In genomic region chr15:101210466-101210865, GRCh38 we compare ENCODE assay signal across 16 cellular contexts. TPM values are rescaled to one million over a fixed set of nuclear protein-coding genes. Genes with fewer than 3 reads are reported as not detected.
A peak's percentile ranks its signal among the peaks of the same experiment; 100 is the strongest.
DNase-seq lines count a peak whose midpoint lies in the region; ATAC-seq, FAIRE-seq and TF ChIP-seq lines count a peak whose summit lies in the region.
"Had no signal": no experiment of that assay in that cellular context is flagged by ENCODE, and none has a peak within 500 bp of the region (broad histone marks: within the 10 kb centered on the region; RNA-seq: fewer than 3 reads in every experiment).

No MANE protein-coding gene starts in this region.

- H3F3A ChIP-seq in MM.1S (ENCODE audit: insufficient read depth, low read length) = peaks cover 20% of the 10 kb centered on the region

- H3K36me3 ChIP-seq in MM.1S (replicated peaks; ENCODE audit: insufficient read depth, low read length) (peaks cover 8% of the 10 kb centered on the region; the same call in 1 of the 2 replicates), K562 (ENCODE audit: control insufficient read depth, insufficient read depth, low read length) (no peaks in the 10 kb centered on the region; the same call in 2 of the 3 replicates)

- no peak for TF ChIP-seq CTCF in MM.1S (IDR thresholded peaks at IDR 0.05; ENCODE audit: low read length)
- TF ChIP-seq CTCF in K562 (IDR thresholded peaks at IDR 0.05 in 2 of 3, conservative IDR thresholded peaks at IDR 0.05 in 1 of 3; ENCODE audit: insufficient read depth in 2 of 3, low read depth in 1 of 3, low read length in 3 of 3) = no peak
- no peak for TF ChIP-seq CTCF in MCF 10A (IDR thresholded peaks at IDR 0.05; ENCODE audit: unreplicated experiment)
- no peak for TF ChIP-seq CTCF in GM13977 (IDR thresholded peaks at IDR 0.05; ENCODE audit: extremely low read depth, insufficient read depth, missing control alignments)
- no peak for TF ChIP-seq CTCF in WTC11 (IDR thresholded peaks at IDR 0.05)

- H3K9me3 ChIP-seq in MM.1S (replicated peaks; ENCODE audit: insufficient read depth, low read length) (no peaks in the 10 kb centered on the region), K562 (replicated peaks; ENCODE audit: control insufficient read depth, insufficient read depth, low read depth, low read length) (no peaks in the 10 kb centered on the region)
- H3K9me3 ChIP-seq: stomach had no signal

- H3K9me3 Mint-ChIP-seq in MCF 10A (ENCODE audit: unreplicated experiment) (no peaks in the 10 kb centered on the region), WTC11 (no peaks in the 10 kb centered on the region)

- 72% methylated on average over 2 of the region's 2 CpGs for WGBS in K562 (ENCODE audit: insufficient coverage, low coverage, missing lambda C conversion rate)

- no peak overlapping the region for H3K4me3 Mint-ChIP-seq in MCF 10A (ENCODE audit: unreplicated experiment)
- no peak overlapping the region for H3K4me3 Mint-ChIP-seq in WTC11

- CTCF ChIA-PET in K562 (lab: Yijun Ruan, JAX; ENCODE audit: low intra/inter-chr PET ratio) = no interaction called here
- CTCF ChIA-PET in MCF 10A (lab: Yijun Ruan, JAX) = interaction anchor here (0.6 kb wide), 1 partner anchor 86 kb away, joined by 3 read pairs; no protein-coding TSS in a partner anchor
- CTCF ChIA-PET in WTC11 (lab: Charles Lee) = interaction anchor here (0.8 to 1.1 kb wide), 2 partner anchors 12 to 203 kb away, joined by 3 read pairs; no protein-coding TSS in a partner anchor

- intact Hi-C loops in K562 (cut with micrococcal nuclease) (no loop called here), MCF 10A (cut with micrococcal nuclease) (no loop called here)

- H3K9me1 ChIP-seq in K562 (ENCODE audit: control insufficient read depth, insufficient read depth, low read length) = no peaks in the 10 kb centered on the region

- H3K4me1 Mint-ChIP-seq in MCF 10A (ENCODE audit: insufficient read depth, unreplicated experiment) (peaks cover 25% of the 10 kb centered on the region), WTC11 (peaks cover 39% of the 10 kb centered on the region)

- H3K27me3 Mint-ChIP-seq in MCF 10A (ENCODE audit: insufficient read depth, unreplicated experiment) (no peaks in the 10 kb centered on the region), WTC11 (ENCODE audit: low read depth) (no peaks in the 10 kb centered on the region)
- H3K27me3 Mint-ChIP-seq: progenitor cell of endocrine pancreas had no signal

- no TSS peak for BruUV-seq in K562 (replicated peaks; lab: Mats Ljungman, UMichigan)
- no TSS peak for BruUV-seq in MCF 10A (replicated peaks; lab: Mats Ljungman, UMichigan)

- no peak for ATAC-seq in K562
- no peak for ATAC-seq in WTC11

- POLR2A ChIA-PET in K562 (lab: Yijun Ruan, JAX) = interaction anchor here (0.8 kb wide), 1 partner anchor 13 kb away, joined by 4 read pairs; no protein-coding TSS in a partner anchor
- POLR2A ChIA-PET in MCF 10A (lab: Yijun Ruan, JAX) = interaction anchor here (0.8 to 1.0 kb wide), 2 partner anchors 21 to 40 kb away, joined by 3 to 4 read pairs; no protein-coding TSS in a partner anchor
- POLR2A ChIA-PET in WTC11 (lab: Charles Lee) = interaction anchor here (0.8 kb wide), 1 partner anchor 56 kb away, joined by 3 read pairs; no protein-coding TSS in a partner anchor

- peak overlapping the region; percentile 47; the same call in 1 of the 2 replicates for H3K4me2 ChIP-seq in MM.1S (ENCODE audit: low read depth, low read length)
- H3K4me2 ChIP-seq in K562 (ENCODE audit: insufficient read depth, low read length) = no peak overlapping the region

- H2AFZ ChIP-seq in MM.1S (ENCODE audit: low read length) (no peak overlapping the region), K562 (ENCODE audit: low read depth, low read length) (no peak overlapping the region)

- FAIRE-seq in K562 (lab: Jason Lieb, UNC) = no peak

- no peaks in the 10 kb centered on the region for H4K20me1 ChIP-seq in MM.1S (ENCODE audit: insufficient read depth, low read length)
- no peaks in the 10 kb centered on the region; the same call in 1 of the 2 replicates for H4K20me1 ChIP-seq in K562 (replicated peaks; ENCODE audit: control insufficient read depth, insufficient read depth, low read length)

- no peak for TF ChIP-seq EP300 in K562 (IDR thresholded peaks at IDR 0.05; ENCODE audit: low read length)

- H3K27ac ChIP-seq in MM.1S (ENCODE audit: low read length) (peak overlapping the region; percentile 58; the same call in 1 of the 2 replicates), K562 (ENCODE audit: extremely low read depth, low read depth, low read length) (no peak overlapping the region)

- TF ChIP-seq RAD21 in K562 (CRISPR knock-in tag; conservative IDR thresholded peaks at IDR 0.05 in 1 of 2, IDR thresholded peaks at IDR 0.05 in 1 of 2) = no peak

- H3K9ac ChIP-seq in MM.1S (ENCODE audit: low read length) (peak overlapping the region; percentile 3; the same call in 1 of the 2 replicates), K562 (ENCODE audit: insufficient read depth in 1 of 2, low read depth in 2 of 2, low read length in 2 of 2) (no peak overlapping the region)

- H3K4me1 ChIP-seq in MM.1S (ENCODE audit: low read length) (peaks cover 42% of the 10 kb centered on the region), K562 (replicated peaks in 1 of 2; ENCODE audit: control insufficient read depth in 2 of 2, insufficient read depth in 2 of 2, low read length in 2 of 2) (peaks cover 0 to 3% of the 10 kb centered on the region in 2 experiments; a peak in 2 of 5 replicates)

- H3K79me2 ChIP-seq in MM.1S (ENCODE audit: low read length) (peaks cover 100% of the 10 kb centered on the region), K562 (ENCODE audit: control insufficient read depth, insufficient read depth, low read length) (peaks cover 44% of the 10 kb centered on the region; the same call in 2 of the 3 replicates)

- H3K9me2 ChIP-seq in MM.1S (replicated peaks; ENCODE audit: insufficient read depth, low read length) = no peaks in the 10 kb centered on the region

- TF ChIP-seq POLR2A in K562 (conservative IDR thresholded peaks at IDR 0.05) = no peak

- H3K4me3 ChIP-seq in MM.1S (ENCODE audit: low read length) = no peak overlapping the region
- no peak overlapping the region for H3K4me3 ChIP-seq in K562
- H3K4me3 ChIP-seq: stomach had no signal

- no peaks in the 10 kb centered on the region for H3K27me3 ChIP-seq in MM.1S (replicated peaks; ENCODE audit: insufficient read depth, low read length)
- H3K27me3 ChIP-seq in K562 (ENCODE audit: control insufficient read depth in 2 of 2, insufficient read depth in 2 of 2, low read length in 2 of 2) = no peaks in the 10 kb centered on the region
- H3K27me3 ChIP-seq: stomach had no signal

- peak; percentile 27 for DNase-seq in GM03348 (ENCODE audit: low spot score)
- DNase-seq in MM.1S = no peak
- DNase-seq in K562 (ENCODE audit: extremely low read depth in 1 of 4, low spot score in 3 of 4) = no peak
- DNase-seq in myocyte (ENCODE audit: low read depth) = peak; percentile 33
- DNase-seq in MCF 10A (ENCODE audit: unreplicated experiment) = no peak
- no peak for DNase-seq in GM13977 (ENCODE audit: low spot score)
- no peak for DNase-seq in cerebellum (ENCODE audit: low spot score)
- no peak for DNase-seq in WTC11 (ENCODE audit: low spot score)
- DNase-seq: anterior cingulate cortex; mammary epithelial cell; NCI-H1417 treated with DMSO at 0.1 percent for 48 hours; NCI-H69; stimulated activated CD4-positive, alpha-beta T cell treated with anti-CD3 and anti-CD28 coated beads, Interleukin-4, amount 100 ng/mL, for 1 hour; stomach; T-helper 1 cell had no signal

- H3K27ac Mint-ChIP-seq in MCF 10A (ENCODE audit: low read depth, unreplicated experiment) = no peak overlapping the region
- H3K27ac Mint-ChIP-seq in WTC11 = no peak overlapping the region
- H3K27ac Mint-ChIP-seq: progenitor cell of endocrine pancreas had no signal

- H3K36me3 Mint-ChIP-seq in MCF 10A (ENCODE audit: insufficient read depth, unreplicated experiment) = no peaks in the 10 kb centered on the region
- peaks cover 3% of the 10 kb centered on the region; the same call in 1 of the 2 replicates for H3K36me3 Mint-ChIP-seq in WTC11

- in situ Hi-C loops in K562 (cut with MboI) = no loop called here
- in situ Hi-C loops in GM13977 (cut with MboI; ENCODE audit: low pct_unique_long_range_greater_than_20kb, low sequenced_read_pairs, unreplicated experiment) = no loop called here

TF ChIP-seq in K562, 482 proteins besides CTCF, POLR2A, EP300 and RAD21 (continues in another document):
- TF ChIP-seq SUPT5H (IDR thresholded peaks at IDR 0.05) (no peak), ATF1 (CRISPR knock-in tag; IDR thresholded peaks at IDR 0.05) (no peak), ATF1 (tag; IDR thresholded peaks at IDR 0.05) (no peak), SPI1 (IDR thresholded peaks at IDR 0.05; ENCODE audit: borderline replicate concordance, low read depth, low read length) (0 out of 2 replicates have a peak, but pooled peaks have one; percentile 15), KLF16 (IDR thresholded peaks at IDR 0.05) (no peak)

RNA-seq across cellular contexts. Expression of gene CHSY1, which starts 41.4 kb away (rescaled TPM):
- 29.6 and 50.1 TPM in 2 replicates for total RNA-seq in K562 (2011; cell fraction: chromatin; rRNA removed; ENCODE audit: low replicate concordance)
- 21.4 and 23.2 TPM in 2 replicates for total RNA-seq in K562 (2011; cell fraction: nucleolus; rRNA removed)
- 37.2 and 50.9 TPM in 2 replicates for total RNA-seq in K562 (2011; cell fraction: nucleoplasm; rRNA removed)
- total RNA-seq in K562 (2014; rRNA removed) (7.7 and 9.0 TPM in 2 replicates), K562 (2014; rRNA removed; fragmentation: Illumina TruSeq; extraction: Trizol) (13.4 and 17.1 TPM in 2 replicates), K562 (2015; rRNA removed; fragmentation: Illumina TruSeq; extraction: Trizol) (13.4 and 14.5 TPM in 2 replicates), K562 (2021) (14.7 and 16.4 TPM in 2 replicates), myocyte (14.1 and 15.2 TPM in 2 replicates), MCF 10A (2022) (24.3 and 29.8 TPM in 2 replicates), cerebellum (40.9 TPM), WTC11 (2021) (56.3 to 59.1 TPM (median 57.4 TPM) in 3 replicates)
- polyA plus RNA-seq in K562 (2011; rRNA removed) (11.1 and 14.6 TPM in 2 replicates), K562 (2014; fragmentation: Illumina TruSeq; extraction: Trizol) (12.8 and 14.9 TPM in 2 replicates), K562 (2014; fragmentation: Nextera tagmentation; extraction: Ambion mirVana) (10 to 100 TPM in 1 of 2 experiments, 1 to 10 TPM in 1; 7.0 to 11.1 TPM), K562 (2014; rRNA removed) (9.0 and 9.2 TPM in 2 replicates)
- polyA plus RNA-seq in K562 (2011; cell fraction: cytosol; rRNA removed) = 7.1 and 9.9 TPM in 2 replicates
- polyA plus RNA-seq in K562 (2011; cell fraction: nucleus; rRNA removed) = 7.7 and 8.3 TPM in 2 replicates
- 9.1 and 9.7 TPM in 2 replicates for polyA plus RNA-seq in K562 (2012)
- 24.8 and 27.9 TPM in 2 replicates for polyA minus RNA-seq in K562 (2011; rRNA and poly(A)+ RNA removed)
- polyA minus RNA-seq in K562 (2011; cell fraction: cytosol; rRNA and poly(A)+ RNA removed) = 14.9 and 16.7 TPM in 2 replicates
- polyA minus RNA-seq in K562 (2011; cell fraction: nucleus; rRNA and poly(A)+ RNA removed) = 5.0 and 7.9 TPM in 2 replicates
- 12.4 TPM for polyA plus RNA-seq in myocyte (2012)

Comparison
In these comparisons a context has a peak if more than half of its experiments do, and no peak if none do; other contexts are left out.
1. DNase-seq: peak in GM03348 (single experiment) and myocyte (single experiment); none in MM.1S (single experiment), K562 (0 of 4), MCF 10A (single experiment), GM13977 (single experiment), cerebellum (single experiment) and WTC11 (single experiment).